Comparison of ENCODE assay signal across 13 cellular contexts in the genomic region with DNA sequence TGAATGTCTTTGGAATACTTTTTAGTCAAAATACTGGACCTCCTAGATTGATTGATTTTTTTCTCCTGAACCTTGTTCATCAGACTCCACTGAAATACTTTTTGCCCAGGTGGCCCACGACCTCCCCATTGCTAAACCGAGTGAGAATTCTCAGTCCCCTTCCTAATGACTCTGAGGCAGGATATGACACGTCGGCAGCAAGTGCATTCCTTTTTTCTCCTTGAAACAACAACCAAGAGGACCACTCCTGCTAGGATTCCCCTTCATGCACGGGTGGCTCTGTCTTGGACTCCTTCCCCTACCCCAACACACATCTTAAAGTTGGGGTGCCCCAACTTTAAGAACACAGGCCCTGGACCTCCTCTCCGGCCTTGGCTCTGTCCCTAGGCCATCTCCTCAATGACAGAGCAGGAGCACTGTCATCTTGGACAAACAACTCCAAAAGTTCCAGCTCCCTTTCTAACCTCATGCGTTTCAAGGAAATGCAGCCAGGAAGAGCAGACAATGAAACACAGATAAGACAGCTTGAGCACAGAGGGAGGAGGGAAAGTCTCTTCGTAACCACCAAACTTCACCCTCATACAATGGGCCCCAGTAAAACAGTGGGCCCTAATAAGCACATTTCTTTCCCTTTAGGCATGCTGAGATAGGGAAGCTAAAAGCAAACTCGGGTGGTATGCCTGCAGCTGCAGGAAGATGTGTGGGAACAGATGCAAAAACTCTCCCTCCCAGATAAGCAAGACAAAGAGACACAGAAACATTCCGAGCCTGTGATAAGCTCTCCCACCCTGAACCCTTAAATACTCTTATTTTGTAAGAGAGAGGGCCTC. TPM values are rescaled to one million over a fixed set of nuclear protein-coding genes. Genes with fewer than 3 reads are reported as not detected.
DNase-seq lines count a peak whose midpoint lies in the region; ATAC-seq and TF ChIP-seq lines count a peak whose summit lies in the region.
"Had no signal": no experiment of that assay in that cellular context is flagged by ENCODE, and none has a peak within 500 bp of the region (broad histone marks: within the 10 kb centered on the region; RNA-seq: fewer than 3 reads in every experiment).

No MANE protein-coding gene starts in this region.

- no peaks in the 10 kb centered on the region for H3K9me2 ChIP-seq in hepatocyte (replicated peaks; ENCODE audit: insufficient read depth)

- no peak overlapping the region for H3K27ac ChIP-seq in hepatocyte

- no peaks in the 10 kb centered on the region for H3K4me1 Mint-ChIP-seq in activated T-helper 17 cell treated with anti-CD3 and anti-CD28 coated beads, Interleukin-2, amount 50 U/mL, for 72 hours

- H3K27me3 Mint-ChIP-seq in activated T-helper 17 cell treated with anti-CD3 and anti-CD28 coated beads, Interleukin-2, amount 50 U/mL, for 72 hours, result no peaks in the 10 kb centered on the region

- H3K36me3 ChIP-seq in hepatocyte (replicated peaks; ENCODE audit: insufficient read depth, low read depth), result no peaks in the 10 kb centered on the region

- no peaks in the 10 kb centered on the region for H3K9me3 Mint-ChIP-seq in activated T-helper 17 cell treated with anti-CD3 and anti-CD28 coated beads, Interleukin-2, amount 50 U/mL, for 72 hours

- 50% methylated on average over 10 of the region's 10 CpGs for WGBS in hepatocyte (ENCODE audit: low lambda C conversion rate, missing lambda C conversion rate)

- no peaks in the 10 kb centered on the region for H3K9me3 ChIP-seq in hepatocyte (ENCODE audit: low read depth)
- H3K9me3 ChIP-seq: BE2C had no signal

- DNase-seq in HUDEP-2 (lab: John Stamatoyannopoulos, UW; ENCODE audit: unreplicated experiment in 76 of 76) (peak in 43 of 76 experiments; percentile 4 to 72 (median 29)), left ventricle myocardium superior (no peak), posterior vena cava (ENCODE audit: low spot score) (peak; percentile 12), DMS 273 (lab: John Stamatoyannopoulos, UW; ENCODE audit: unreplicated experiment) (no peak), T1000 (lab: John Stamatoyannopoulos, UW) (no peak), hepatocyte (ENCODE audit: low spot score) (no peak)
- DNase-seq: BE2C; cortex of kidney; NCI-H1417; NCI-H446; stimulated activated naive CD4-positive, alpha-beta T cell treated with Interleukin-2 at 50 U/mL for 16 hours had no signal

- H4K20me1 ChIP-seq in hepatocyte (ENCODE audit: insufficient read depth, poor library complexity, severe bottlenecking), result no peaks in the 10 kb centered on the region

- peak overlapping the region; percentile 2 for H3K27ac Mint-ChIP-seq in activated T-helper 17 cell treated with anti-CD3 and anti-CD28 coated beads, Interleukin-2, amount 50 U/mL, for 72 hours

- no peaks in the 10 kb centered on the region for H3K79me2 ChIP-seq in hepatocyte

- no peaks in the 10 kb centered on the region for H3K4me1 ChIP-seq in hepatocyte (ENCODE audit: insufficient read depth)
- H3K4me1 ChIP-seq: BE2C had no signal

- peaks cover 31% of the 10 kb centered on the region for H3K36me3 Mint-ChIP-seq in activated T-helper 17 cell treated with anti-CD3 and anti-CD28 coated beads, Interleukin-2, amount 50 U/mL, for 72 hours (ENCODE audit: low read depth)

- H3K4me2 ChIP-seq in hepatocyte, result no peak overlapping the region

- TF ChIP-seq CTCF in hepatocyte (IDR thresholded peaks at IDR 0.05; ENCODE audit: poor library complexity), result no peak

- H3K27me3 ChIP-seq in hepatocyte, result no peaks in the 10 kb centered on the region
- H3K27me3 ChIP-seq: BE2C had no signal

- no peak overlapping the region for H3K4me3 Mint-ChIP-seq in activated T-helper 17 cell treated with anti-CD3 and anti-CD28 coated beads, Interleukin-2, amount 50 U/mL, for 72 hours

- no peak overlapping the region for H3K4me3 ChIP-seq in hepatocyte

- no peak overlapping the region for H2AFZ ChIP-seq in hepatocyte

- no peak for ATAC-seq in activated T-helper 17 cell treated with anti-CD3 and anti-CD28 coated beads, Interleukin-2, amount 50 U/mL, for 72 hours (replicated peaks)
- peak; percentile 16 for ATAC-seq in left ventricle myocardium superior
- no peak for ATAC-seq in GM19463 (IDR thresholded peaks at IDR 0.05; ENCODE audit: unreplicated experiment)

- intact Hi-C loops in left ventricle myocardium superior (cut with micrococcal nuclease), result no loop called here
- intact Hi-C loops in posterior vena cava (cut with DNase I), result no loop called here

RNA-seq across cellular contexts. Expression of gene ZBTB49, which starts 33.9 kb away (rescaled TPM):
- 1 to 10 TPM; 3.5 to 7.6 TPM for total RNA-seq in activated T-helper 17 cell treated with anti-CD3 and anti-CD28 coated beads, Interleukin-2, amount 50 U/mL, for 72 hours
- total RNA-seq in left ventricle myocardium superior, result 3.8 TPM
- 1 to 10 TPM; 4.8 to 8.7 TPM for total RNA-seq in posterior vena cava
- total RNA-seq in hepatocyte, result 2.4 and 3.3 TPM in 2 replicates
- polyA plus RNA-seq in hepatocyte, result 2.2 and 3.5 TPM in 2 replicates

RNA-seq across cellular contexts. Expression of gene LYAR, which starts 34.0 kb away (rescaled TPM):
- total RNA-seq in activated T-helper 17 cell treated with anti-CD3 and anti-CD28 coated beads, Interleukin-2, amount 50 U/mL, for 72 hours, result 10 to 100 TPM; 25.2 to 57.8 TPM
- total RNA-seq in left ventricle myocardium superior, result 10.0 TPM
- total RNA-seq in posterior vena cava, result 10 to 100 TPM in 1 of 2 donors, 1 to 10 TPM in 1; 8.4 to 14.1 TPM
- 12.2 and 12.9 TPM in 2 replicates for total RNA-seq in hepatocyte
- 6.7 and 8.6 TPM in 2 replicates for polyA plus RNA-seq in hepatocyte

Comparison
In these comparisons a context has a peak if more than half of its experiments do, and no peak if none do; other contexts are left out.
1. DNase-seq: peak in HUDEP-2 (43 of 76) and posterior vena cava (single experiment); none in left ventricle myocardium superior (single experiment), DMS 273 (single experiment), T1000 (single experiment) and hepatocyte (single experiment).